In the genomic region with DNA sequence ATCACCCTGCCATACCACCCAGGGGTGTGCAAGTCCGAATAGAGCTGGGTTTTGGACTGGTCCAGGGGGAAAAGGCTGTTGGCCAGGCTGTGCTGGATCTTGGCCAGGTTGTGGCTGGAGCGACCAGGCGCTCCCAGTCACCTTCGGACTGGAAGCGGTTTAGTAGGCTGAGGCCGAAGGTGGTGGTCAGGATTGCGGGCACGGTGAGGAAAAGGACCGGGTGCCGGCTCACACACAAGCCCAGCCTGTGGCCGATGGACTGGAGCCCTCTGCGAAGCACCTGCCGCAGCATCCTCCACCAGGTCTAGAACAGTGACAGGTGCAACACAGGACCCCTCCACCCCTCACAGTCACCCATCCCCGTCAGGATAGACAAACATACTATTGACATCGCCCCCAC, we compare ENCODE assay signal across 25 cellular contexts.
"Had no signal": no experiment of that assay in that cellular context is flagged by ENCODE, and none has a peak within 500 bp of the region (broad histone marks: within the 10 kb centered on the region; RNA-seq: fewer than 3 reads in every experiment).

No MANE protein-coding gene starts in this region.

- H3K4me3 ChIP-seq: left ventricle myocardium inferior, mucosa of descending colon, ovary, right atrium auricular region, right lobe of liver, smooth muscle cell, tibial nerve, vagina had no signal

- H3K36me3 Mint-ChIP-seq: immature natural killer cell; naive thymus-derived CD4-positive, alpha-beta T cell; stimulated activated memory B cell treated with anti-CD40 and anti-IgM and Interleukin-4, amounts not matched to agents 10 μg/mL and 1 μg/mL and 100 μg/mL, for 72 hours; type B pancreatic cell had no signal

- H3K4me1 ChIP-seq: left ventricle myocardium inferior, right atrium auricular region, right lobe of liver, tibial nerve, vagina had no signal

- ATAC-seq: mucosa of descending colon; naive thymus-derived CD4-positive, alpha-beta T cell; natural killer cell treated with Interleukin-12 subunit alpha and Interleukin-12 subunit beta and Interleukin-15 and Interleukin-18, amount 100 ng/mL, for 72 hours; right lobe of liver; stimulated activated memory B cell treated with anti-CD40 and anti-IgM and Interleukin-4, amounts not matched to agents 10 μg/mL and 1 μg/mL and 100 μg/mL, for 72 hours; stimulated activated naive CD8-positive, alpha-beta T cell treated with anti-CD3 and anti-CD28 coated beads, Interleukin-15, amount 100 ng/mL, for 72 hours had no signal

- H3K27me3 ChIP-seq: ovary, right atrium auricular region, right lobe of liver, tibial nerve, vagina had no signal

- FAIRE-seq: islet of Langerhans had no signal

- H3K4me2 ChIP-seq: smooth muscle cell had no signal

- DNase-seq: hypothalamus; immature natural killer cell; left ventricle myocardium inferior; midbrain; mucosa of descending colon; naive thymus-derived CD4-positive, alpha-beta T cell; ovary; stimulated activated CD4-positive, alpha-beta T cell treated with anti-CD3 and anti-CD28 coated beads, Interleukin-1b, Interleukin-23, amount 100 ng/mL, for 48 hours; stimulated activated CD4-positive, alpha-beta T cell treated with anti-CD3 and anti-CD28 coated beads, Interleukin-2, amount 100 ng/mL, for 48 hours; stimulated activated CD4-positive, alpha-beta T cell treated with anti-CD3 and anti-CD28 coated beads, Interleukin-4, amount 100 ng/mL, for 4 hours; stimulated activated CD8-positive, alpha-beta memory T cell treated with anti-CD3 and anti-CD28 coated beads, Interleukin-4, amount 100 ng/mL, for 48 hours; stimulated activated naive CD4-positive, alpha-beta T cell treated with Interleukin-2 at 50 U/mL for 16 hours; stimulated activated naive CD8-positive, alpha-beta T cell treated with anti-CD3 and anti-CD28 coated beads, Interleukin-15, amount 100 ng/mL, for 72 hours; substantia nigra had no signal

- H3K9me3 ChIP-seq: mucosa of descending colon, ovary, right lobe of liver, vagina had no signal

- H3K36me3 ChIP-seq: left ventricle myocardium inferior, ovary, right atrium auricular region, right lobe of liver, tibial nerve, vagina had no signal

- H3K27me3 Mint-ChIP-seq: memory B cell; naive thymus-derived CD4-positive, alpha-beta T cell; natural killer cell treated with Interleukin-12 subunit alpha and Interleukin-12 subunit beta and Interleukin-15 and Interleukin-18, amount 100 ng/mL, for 72 hours; progenitor cell of endocrine pancreas; stimulated activated memory B cell treated with anti-CD40 and anti-IgM and Interleukin-4, amounts not matched to agents 10 μg/mL and 1 μg/mL and 100 μg/mL, for 72 hours; stimulated activated naive CD8-positive, alpha-beta T cell treated with anti-CD3 and anti-CD28 coated beads, Interleukin-15, amount 100 ng/mL, for 72 hours; type B pancreatic cell had no signal

- H3K4me3 Mint-ChIP-seq: immature natural killer cell; memory B cell; naive thymus-derived CD4-positive, alpha-beta T cell; natural killer cell treated with Interleukin-12 subunit alpha and Interleukin-12 subunit beta and Interleukin-15 and Interleukin-18, amount 100 ng/mL, for 72 hours; stimulated activated memory B cell treated with anti-CD40 and anti-IgM and Interleukin-4, amounts not matched to agents 10 μg/mL and 1 μg/mL and 100 μg/mL, for 72 hours; stimulated activated naive CD8-positive, alpha-beta T cell treated with anti-CD3 and anti-CD28 coated beads, Interleukin-15, amount 100 ng/mL, for 72 hours; type B pancreatic cell had no signal

- H3K27ac ChIP-seq: left ventricle myocardium inferior, ovary, right atrium auricular region, right lobe of liver, tibial nerve, vagina had no signal

- H3K4me1 Mint-ChIP-seq: immature natural killer cell; memory B cell; stimulated activated memory B cell treated with anti-CD40 and anti-IgM and Interleukin-4, amounts not matched to agents 10 μg/mL and 1 μg/mL and 100 μg/mL, for 72 hours; stimulated activated naive CD8-positive, alpha-beta T cell treated with anti-CD3 and anti-CD28 coated beads, Interleukin-15, amount 100 ng/mL, for 72 hours had no signal

- H3K27ac Mint-ChIP-seq: immature natural killer cell; memory B cell; naive thymus-derived CD4-positive, alpha-beta T cell; natural killer cell treated with Interleukin-12 subunit alpha and Interleukin-12 subunit beta and Interleukin-15 and Interleukin-18, amount 100 ng/mL, for 72 hours; progenitor cell of endocrine pancreas; stimulated activated memory B cell treated with anti-CD40 and anti-IgM and Interleukin-4, amounts not matched to agents 10 μg/mL and 1 μg/mL and 100 μg/mL, for 72 hours; stimulated activated naive CD8-positive, alpha-beta T cell treated with anti-CD3 and anti-CD28 coated beads, Interleukin-15, amount 100 ng/mL, for 72 hours; type B pancreatic cell had no signal
